ENCODE assay signal across 8 cellular contexts in genomic region chr10:103660364-103661197, GRCh38.
A peak's percentile ranks its signal among the peaks of the same experiment; 100 is the strongest.
DNase-seq lines count a peak whose midpoint lies in the region; ATAC-seq and TF ChIP-seq lines count a peak whose summit lies in the region.

No MANE protein-coding gene starts in this region.

- peak overlapping the region; percentile 89 for H3K27ac Mint-ChIP-seq in activated CD8-positive, alpha-beta T cell treated with anti-CD3 and anti-CD28 coated beads, Interleukin-2, amount 10 ng/mL, durations not matched to agents 7 days and 5 days

- H3K4me1 Mint-ChIP-seq in activated CD8-positive, alpha-beta T cell treated with anti-CD3 and anti-CD28 coated beads, Interleukin-2, amount 10 ng/mL, durations not matched to agents 7 days and 5 days (ENCODE audit: low read depth), result peaks cover 19% of the 10 kb centered on the region

- POLR2A ChIA-PET in activated CD8-positive, alpha-beta T cell treated with anti-CD3 and anti-CD28 coated beads, Interleukin-2, amount 10 ng/mL, durations not matched to agents 7 days and 5 days (lab: Charles Lee), result interaction anchor here (0.6 to 2.4 kb wide), 4 partner anchors 18 to 25 kb away, joined by 3 to 6 read pairs (median 4); no protein-coding TSS in a partner anchor

- no peaks in the 10 kb centered on the region for H3K27me3 Mint-ChIP-seq in activated CD8-positive, alpha-beta T cell treated with anti-CD3 and anti-CD28 coated beads, Interleukin-2, amount 10 ng/mL, durations not matched to agents 7 days and 5 days (ENCODE audit: low read depth)

- H3K36me3 Mint-ChIP-seq in activated CD8-positive, alpha-beta T cell treated with anti-CD3 and anti-CD28 coated beads, Interleukin-2, amount 10 ng/mL, durations not matched to agents 7 days and 5 days (ENCODE audit: low read depth), result peaks cover 28% of the 10 kb centered on the region

- H3K4me3 ChIP-seq in gastroesophageal sphincter, result peak overlapping the region; percentile 56 to 72

- H3K4me3 Mint-ChIP-seq in activated CD8-positive, alpha-beta T cell treated with anti-CD3 and anti-CD28 coated beads, Interleukin-2, amount 10 ng/mL, durations not matched to agents 7 days and 5 days, result peak overlapping the region; percentile 89

- TF ChIP-seq CTCF in AG09319 (IDR thresholded peaks at IDR 0.05; ENCODE audit: low read depth, low read length) (peak; percentile 30), gastroesophageal sphincter (IDR thresholded peaks at IDR 0.05) (peak in 1 of 4 experiments; percentile 7)

- no peak for TF ChIP-seq EP300 in gastroesophageal sphincter (IDR thresholded peaks at IDR 0.05)

- CTCF ChIA-PET in activated CD8-positive, alpha-beta T cell treated with anti-CD3 and anti-CD28 coated beads, Interleukin-2, amount 10 ng/mL, durations not matched to agents 7 days and 5 days (lab: Charles Lee), result interaction anchor here (0.7 to 4.9 kb wide), 6 partner anchors 15 to 227 kb away, joined by 3 to 36 read pairs (median 5); no protein-coding TSS in a partner anchor

- ATAC-seq in GM19023 (IDR thresholded peaks at IDR 0.05; ENCODE audit: unreplicated experiment), result peak; percentile 36
- ATAC-seq in HG03175 (IDR thresholded peaks at IDR 0.05; ENCODE audit: unreplicated experiment), result peak; percentile 24
- ATAC-seq in activated CD8-positive, alpha-beta T cell treated with anti-CD3 and anti-CD28 coated beads, Interleukin-2, amount 10 ng/mL, durations not matched to agents 7 days and 5 days, result peak; percentile 5
- ATAC-seq in gastroesophageal sphincter, result peak; percentile 5

- H3K9me3 ChIP-seq in gastroesophageal sphincter, result peaks cover 0 to 9% (median 0%) of the 10 kb centered on the region in 3 donors

- no peaks in the 10 kb centered on the region for H3K27me3 ChIP-seq in gastroesophageal sphincter

- no peak for TF ChIP-seq POLR2A in gastroesophageal sphincter (IDR thresholded peaks at IDR 0.05)

- peak overlapping the region; percentile 83 to 96 (median 96) for H3K27ac ChIP-seq in gastroesophageal sphincter

- peaks cover 0 to 36% of the 10 kb centered on the region in 2 donors for H3K36me3 ChIP-seq in gastroesophageal sphincter

- H3K4me1 ChIP-seq in gastroesophageal sphincter, result peaks cover 0 to 83% (median 9%) of the 10 kb centered on the region in 3 donors

- WGBS in gastroesophageal sphincter (ENCODE audit: low coverage in 1 of 2), 2 donors, result 62% methylated on average over 3 of the region's 42 CpGs; no CpG with 5 or more reads in 1 of the 2 donors

- no peak for DNase-seq in AG09319 (ENCODE audit: extremely low read depth, low read depth)
- peak; percentile 32 for DNase-seq in activated CD8-positive, alpha-beta T cell treated with anti-CD3 and anti-CD28 coated beads, Interleukin-2, amount 10 ng/mL, durations not matched to agents 7 days and 5 days
- peak; percentile 61 for DNase-seq in retina
- DNase-seq in NCI-H1930 (lab: John Stamatoyannopoulos, UW), result no peak
- DNase-seq in middle frontal gyrus (ENCODE audit: extremely low spot score, low spot score), result no peak

- peaks cover 8% of the 10 kb centered on the region for H3K9me3 Mint-ChIP-seq in activated CD8-positive, alpha-beta T cell treated with anti-CD3 and anti-CD28 coated beads, Interleukin-2, amount 10 ng/mL, durations not matched to agents 7 days and 5 days (ENCODE audit: insufficient read depth)

Comparison
In these comparisons a context has a peak if more than half of its experiments do, and no peak if none do; other contexts are left out.
1. DNase-seq: peak in activated CD8-positive, alpha-beta T cell treated with anti-CD3 and anti-CD28 coated beads, Interleukin-2, amount 10 ng/mL, durations not matched to agents 7 days and 5 days (single experiment) and retina (single experiment); none in AG09319 (single experiment), NCI-H1930 (0 of 2) and middle frontal gyrus (single experiment).
2. Peak in every context shown above with its lines, with median percentiles within 50 percentile points of each other: ATAC-seq.